1 cellular context compared by ENCODE assay signal in genomic region chr9:123354806-123355508, GRCh38.
TF ChIP-seq lines count a peak whose summit lies in the region.

No MANE protein-coding gene starts in this region.

TF ChIP-seq in SK-N-SH treated with all-trans-retinoic acid at 6 μM for 48 hours, 23 proteins besides CTCF, POLR2A, EP300 and RAD21 (continued from another document):
- TF ChIP-seq ZNF8 (CRISPR knock-in tag; IDR thresholded peaks at IDR 0.05) (no peak), SNAI2 (CRISPR knock-in tag; IDR thresholded peaks at IDR 0.05) (no peak)
